19 cellular contexts compared by ENCODE assay signal in genomic region chr13:51921790-51922740, GRCh38.
DNase-seq lines count a peak whose midpoint lies in the region; ATAC-seq, FAIRE-seq and TF ChIP-seq lines count a peak whose summit lies in the region.
"Had no signal": no experiment of that assay in that cellular context is flagged by ENCODE, and none has a peak within 500 bp of the region (broad histone marks: within the 10 kb centered on the region; RNA-seq: fewer than 3 reads in every experiment).

No MANE protein-coding gene starts in this region.

- peak; percentile 56 for ATAC-seq in GM18867 (IDR thresholded peaks at IDR 0.05; ENCODE audit: unreplicated experiment)
- peak; percentile 91 for ATAC-seq in omental fat pad (ENCODE audit: low FRiP score)
- ATAC-seq in GM21786 (IDR thresholded peaks at IDR 0.05; ENCODE audit: unreplicated experiment), result no peak
- ATAC-seq: activated naive CD8-positive, alpha-beta T cell treated with anti-CD3 and anti-CD28 coated beads, Interleukin-2, amount 50 U/mL, for 24 hours; naive thymus-derived CD8-positive, alpha-beta T cell had no signal

- BruUV-seq in A673 (replicated peaks; lab: Mats Ljungman, UMichigan), result no TSS peak

- H3K27me3 ChIP-seq in bronchial epithelial cell (ENCODE audit: control insufficient read depth, insufficient read depth, low read length) (peaks cover 6% of the 10 kb centered on the region), A673 (replicated peaks; ENCODE audit: insufficient read depth, low read depth, low read length, poor library complexity) (no peaks in the 10 kb centered on the region)
- H3K27me3 ChIP-seq: breast epithelium, esophagus muscularis mucosa, SJCRH30 had no signal

- POLR2A ChIA-PET in A673 (lab: Charles Lee; ENCODE audit: low non-redundant PET), result no interaction called here

- intact Hi-C loops in A673 (cut with micrococcal nuclease; ENCODE audit: unreplicated experiment), result no loop called here

- no peak for TF ChIP-seq CTCF in bronchial epithelial cell (IDR thresholded peaks at IDR 0.05; ENCODE audit: insufficient read depth, low read length, severe bottlenecking)
- no peak for TF ChIP-seq CTCF in omental fat pad (IDR thresholded peaks at IDR 0.05)
- TF ChIP-seq CTCF in A673 (conservative IDR thresholded peaks at IDR 0.05; ENCODE audit: low read depth, low read length), result no peak

- H3K36me3 ChIP-seq in bronchial epithelial cell (ENCODE audit: control insufficient read depth, insufficient read depth, low read length) (no peaks in the 10 kb centered on the region), A673 (ENCODE audit: insufficient read depth, low read length, poor library complexity, severe bottlenecking) (no peaks in the 10 kb centered on the region)
- H3K36me3 ChIP-seq: breast epithelium, prostate gland, SJCRH30, thoracic aorta had no signal

- CTCF ChIA-PET in A673 (lab: Charles Lee), result no interaction called here

- FAIRE-seq in bronchial epithelial cell (lab: Jason Lieb, UNC), result peak; percentile 80

- H3K4me1 ChIP-seq in A673 (ENCODE audit: insufficient read depth, low read length, poor library complexity, severe bottlenecking), result no peaks in the 10 kb centered on the region
- H3K4me1 ChIP-seq: breast epithelium, esophagus muscularis mucosa, prostate gland, SJCRH30 had no signal

- no peaks in the 10 kb centered on the region for H3K9me3 ChIP-seq in A673 (ENCODE audit: low read depth, low read length, poor library complexity, severe bottlenecking)
- H3K9me3 ChIP-seq: breast epithelium, esophagus muscularis mucosa, prostate gland, SJCRH30, thoracic aorta had no signal

- no peak overlapping the region for H3K27ac ChIP-seq in A673 (ENCODE audit: low read depth, low read length, poor library complexity, severe bottlenecking)
- H3K27ac ChIP-seq: breast epithelium, esophagus muscularis mucosa, prostate gland, SJCRH30, thoracic aorta had no signal

- DNase-seq in NCI-H187 (lab: John Stamatoyannopoulos, UW), result peak; percentile 18 to 52
- no peak for DNase-seq in bronchial epithelial cell (ENCODE audit: low read depth)
- no peak for DNase-seq in omental fat pad (ENCODE audit: low spot score)
- DNase-seq in A673 (ENCODE audit: low spot score), result no peak
- DNase-seq in SW480 (ENCODE audit: low spot score), result no peak
- DNase-seq: activated naive CD8-positive, alpha-beta T cell treated with anti-CD3 and anti-CD28 coated beads, Interleukin-2, amount 50 U/mL, for 24 hours; glutamatergic neuron; naive thymus-derived CD8-positive, alpha-beta T cell; NCI-H446 treated with DMSO at 0.1 percent for 48 hours; SJCRH30; stimulated activated CD4-positive, alpha-beta T cell treated with anti-CD3 and anti-CD28 coated beads, Interleukin-12 subunit alpha, Interleukin-12 subunit beta, amount 100 ng/mL, for 4 hours; T1000 had no signal

- H3K4me3 ChIP-seq in bronchial epithelial cell (ENCODE audit: low read depth, low read length) (no peak overlapping the region), A673 (ENCODE audit: low read depth, low read length, poor library complexity, severe bottlenecking) (no peak overlapping the region)
- H3K4me3 ChIP-seq: breast epithelium, esophagus muscularis mucosa, lung, prostate gland, SJCRH30, thoracic aorta had no signal

Comparison
In these comparisons a context has a peak if more than half of its experiments do, and no peak if none do; other contexts are left out.
1. DNase-seq: peak in NCI-H187 (2 of 2); none in bronchial epithelial cell (single experiment), omental fat pad (single experiment), A673 (single experiment) and SW480 (single experiment).